Comparison of ENCODE assay signal across 1 cellular context in genomic region chr12:6938353-6939186, GRCh38.
TF ChIP-seq lines count a peak whose summit lies in the region.

No MANE protein-coding gene starts in this region.

TF ChIP-seq in K562, 482 proteins besides CTCF, POLR2A, EP300 and RAD21:
- peak; percentile 70 for TF ChIP-seq RBM22 (IDR thresholded peaks at IDR 0.05; ENCODE audit: low read depth, low read length, poor library complexity, severe bottlenecking)
- no peak for TF ChIP-seq ZBTB11 (CRISPR knock-in tag; IDR thresholded peaks at IDR 0.05)
- TF ChIP-seq SUPT5H (IDR thresholded peaks at IDR 0.05) = peak; percentile 17; the same call in 1 of the 2 replicates
- TF ChIP-seq FOXA3 (CRISPR knock-in tag; conservative IDR thresholded peaks at IDR 0.05 in 1 of 2, IDR thresholded peaks at IDR 0.05 in 1 of 2) = no peak
- peak; percentile 87 for TF ChIP-seq POLR2G (IDR thresholded peaks at IDR 0.05; ENCODE audit: low read depth, low read length)
- peak; percentile 39; the same call in 1 of the 2 replicates for TF ChIP-seq ATF4 (CRISPR knock-in tag; IDR thresholded peaks at IDR 0.05)
- TF ChIP-seq RNF219 (CRISPR knock-in tag; IDR thresholded peaks at IDR 0.05) = no peak
- no peak for TF ChIP-seq ZNF407 (IDR thresholded peaks at IDR 0.05; ENCODE audit: low read depth)
